18 cellular contexts compared by ENCODE assay signal in the genomic region with DNA sequence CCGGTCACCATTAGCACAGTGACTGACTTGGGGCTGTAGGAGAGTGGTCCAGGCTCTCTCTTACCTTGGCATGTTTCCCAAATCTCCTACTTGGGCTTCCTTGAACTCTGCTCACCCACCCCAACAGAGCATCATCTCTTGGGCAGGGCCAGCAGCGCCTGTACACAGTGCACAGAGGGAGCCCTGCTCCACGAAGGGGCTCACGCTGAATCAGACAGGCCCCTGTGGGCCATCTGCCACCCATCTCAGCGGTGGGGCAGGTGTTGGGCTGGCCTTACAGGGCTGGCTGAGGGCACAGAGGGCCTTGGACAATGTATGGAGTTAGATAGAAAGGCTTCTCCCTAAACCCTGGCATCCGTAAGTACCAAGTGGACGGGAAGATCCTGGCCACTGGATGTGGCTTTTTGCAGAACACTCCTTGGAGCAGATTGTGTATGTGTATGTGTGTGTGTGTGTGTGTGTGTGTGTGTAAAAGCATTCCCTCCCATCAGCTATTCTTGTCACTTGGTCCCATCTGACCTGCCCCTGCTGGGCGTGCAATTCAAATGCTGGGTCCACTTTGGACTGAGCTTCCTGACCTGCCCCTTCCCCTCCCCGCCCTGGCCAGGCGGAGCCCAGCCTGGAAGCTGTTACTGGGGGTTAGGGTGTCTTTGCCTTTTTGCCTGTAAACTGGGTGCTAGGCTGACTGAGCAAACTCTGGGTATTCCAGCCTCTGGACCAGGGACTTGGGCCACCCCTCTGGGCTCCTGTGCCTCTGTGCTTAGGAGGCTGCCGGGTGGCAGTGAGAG. TPM values are rescaled to one million over a fixed set of nuclear protein-coding genes. Genes with fewer than 3 reads are reported as not detected.
DNase-seq lines count a peak whose midpoint lies in the region; ATAC-seq and TF ChIP-seq lines count a peak whose summit lies in the region.
"Had no signal": no experiment of that assay in that cellular context is flagged by ENCODE, and none has a peak within 500 bp of the region (broad histone marks: within the 10 kb centered on the region; RNA-seq: fewer than 3 reads in every experiment).

No MANE protein-coding gene starts in this region.

- no peaks in the 10 kb centered on the region for H3K23me2 ChIP-seq in H9 (ENCODE audit: insufficient read length, low read depth, low read length, poor library complexity, severe bottlenecking)

- H3K4me3 Mint-ChIP-seq in H9 (no peak overlapping the region), glutamatergic neuron (ENCODE audit: unreplicated experiment) (peak overlapping the region; percentile 47)
- H3K4me3 Mint-ChIP-seq: activated naive CD4-positive, alpha-beta T cell treated with anti-CD3 and anti-CD28 coated beads, Interleukin-2, amount 10 ng/mL, durations not matched to agents 7 days and 5 days had no signal

- H3K4ac ChIP-seq in H9 (ENCODE audit: low read depth, low read length) (no peak overlapping the region), IMR-90 (ENCODE audit: low read depth, low read length) (peak overlapping the region; percentile 98)

- no peak overlapping the region for H3T11ph ChIP-seq in H9 (ENCODE audit: low read length)

- H3K18ac ChIP-seq in H9 (ENCODE audit: insufficient read length, low read depth, low read length) = no peak overlapping the region
- H3K18ac ChIP-seq in IMR-90 (ENCODE audit: low read depth, low read length) = peak overlapping the region; percentile 0; the same call in 1 of the 2 replicates

- H3K9me1 ChIP-seq in IMR-90 (ENCODE audit: insufficient read depth, low read length) = peaks cover 26% of the 10 kb centered on the region

- intact Hi-C loops in IMR-90 (cut with micrococcal nuclease) (no loop called here), sciatic nerve (cut with DNase I) (no loop called here)

- in situ Hi-C loops in IMR-90 (cut with MboI; ENCODE audit: low sequenced_read_pairs) = no loop called here

- peaks cover 27 to 41% of the 10 kb centered on the region in 2 experiments for H3K4me1 Mint-ChIP-seq in H9
- peaks cover 44% of the 10 kb centered on the region for H3K4me1 Mint-ChIP-seq in glutamatergic neuron (ENCODE audit: low read depth, unreplicated experiment)
- H3K4me1 Mint-ChIP-seq: activated naive CD4-positive, alpha-beta T cell treated with anti-CD3 and anti-CD28 coated beads, Interleukin-2, amount 10 ng/mL, durations not matched to agents 7 days and 5 days had no signal

- no peak overlapping the region for H2BK20ac ChIP-seq in H9 (ENCODE audit: low read depth, low read length, poor library complexity, severe bottlenecking)
- peak overlapping the region; percentile 77 for H2BK20ac ChIP-seq in IMR-90 (ENCODE audit: low read depth, low read length)

- H3K4me2 ChIP-seq in H9 (ENCODE audit: insufficient read depth, insufficient read length, low read length) = no peak overlapping the region
- no peak overlapping the region for H3K4me2 ChIP-seq in IMR-90 (ENCODE audit: low read depth, low read length)

- H3K9me3 ChIP-seq in H9 (ENCODE audit: control insufficient read depth, low read depth, low read length) = no peaks in the 10 kb centered on the region
- no peaks in the 10 kb centered on the region for H3K9me3 ChIP-seq in IMR-90 (ENCODE audit: control insufficient read depth, insufficient read depth, low read length)
- H3K9me3 ChIP-seq: neutrophil, right lobe of liver had no signal

- H2BK120ac ChIP-seq in H9 (ENCODE audit: low read depth, low read length, poor library complexity, severe bottlenecking) (no peak overlapping the region), IMR-90 (ENCODE audit: low read depth, low read length) (peak overlapping the region; percentile 94)

- H2AK9ac ChIP-seq in IMR-90 (replicated peaks; ENCODE audit: low read depth, low read length, poor library complexity) = peak overlapping the region; percentile 89

- no peak overlapping the region for H4K5ac ChIP-seq in H9 (ENCODE audit: insufficient read length, low read depth, low read length)
- H4K5ac ChIP-seq in IMR-90 (ENCODE audit: low read depth, low read length) = no peak overlapping the region; the same call in 1 of the 2 replicates

- no peaks in the 10 kb centered on the region for H3K36me3 ChIP-seq in IMR-90 (ENCODE audit: control insufficient read depth, insufficient read depth, low read length)
- H3K36me3 ChIP-seq: neutrophil, right lobe of liver had no signal

- H4K8ac ChIP-seq in H9 (replicated peaks; ENCODE audit: insufficient read length, low read depth, low read length) = no peak overlapping the region
- H4K8ac ChIP-seq in IMR-90 (ENCODE audit: low read depth in 2 of 2, low read length in 2 of 2) = peak overlapping the region; percentile 83 to 92; a peak in 2 of 4 replicates

- H3K27me3 Mint-ChIP-seq in H9 (ENCODE audit: low read depth) (peaks cover 3% of the 10 kb centered on the region; the same call in 1 of the 2 replicates), glutamatergic neuron (ENCODE audit: unreplicated experiment) (peaks cover 8% of the 10 kb centered on the region)
- H3K27me3 Mint-ChIP-seq: activated naive CD4-positive, alpha-beta T cell treated with anti-CD3 and anti-CD28 coated beads, Interleukin-2, amount 10 ng/mL, durations not matched to agents 7 days and 5 days had no signal

- POLR2A ChIA-PET in IMR-90 (lab: Charles Lee; ENCODE audit: unreplicated experiment) = no interaction called here

- no TSS peak for BruUV-seq in IMR-90 (replicated peaks; lab: Mats Ljungman, UMichigan)

- ATAC-seq in IMR-90 (ENCODE audit: low read depth) (no peak), sciatic nerve (no peak), GM18502 (IDR thresholded peaks at IDR 0.05; ENCODE audit: poor library complexity, unreplicated experiment) (no peak), GM21447 (IDR thresholded peaks at IDR 0.05; ENCODE audit: unreplicated experiment) (no peak)
- no peak for ATAC-seq in activated naive CD4-positive, alpha-beta T cell treated with anti-CD3 and anti-CD28 coated beads, Interleukin-2, amount 50 U/mL, for 72 hours
- ATAC-seq: GM12878 had no signal

- H3K4me3 ChIP-seq in IMR-90 (ENCODE audit: insufficient read depth, low read depth, low read length) = no peak overlapping the region
- H3K4me3 ChIP-seq: GM12878, right lobe of liver had no signal

- peaks cover 0 to 6% (median 1%) of the 10 kb centered on the region in 3 experiments; a peak in 3 of 7 replicates for H3K36me3 Mint-ChIP-seq in H9 (ENCODE audit: insufficient read depth in 1 of 3, low read depth in 3 of 3)
- no peaks in the 10 kb centered on the region for H3K36me3 Mint-ChIP-seq in glutamatergic neuron (ENCODE audit: unreplicated experiment)
- H3K36me3 Mint-ChIP-seq in activated naive CD4-positive, alpha-beta T cell treated with anti-CD3 and anti-CD28 coated beads, Interleukin-2, amount 50 U/mL, for 72 hours = no peaks in the 10 kb centered on the region
- H3K36me3 Mint-ChIP-seq: activated naive CD4-positive, alpha-beta T cell treated with anti-CD3 and anti-CD28 coated beads, Interleukin-2, amount 10 ng/mL, durations not matched to agents 7 days and 5 days had no signal

- WGBS in H9 (ENCODE audit: extremely low coverage, insufficient read length, low lambda C conversion rate) = no CpG with 5 or more reads among the region's 11 CpGs
- WGBS in IMR-90 (ENCODE audit: extremely low coverage in 2 of 2, insufficient read length in 1 of 2), 2 experiments = 100% methylated on average over 1 of the region's 11 CpGs; no CpG with 5 or more reads in 1 of the 2 experiments

- H3K56ac ChIP-seq in H9 (ENCODE audit: insufficient read length, low read depth, low read length) = no peak overlapping the region
- no peak overlapping the region for H3K56ac ChIP-seq in IMR-90 (ENCODE audit: extremely low read depth, insufficient read depth, low read length)

- H3K27ac Mint-ChIP-seq in H9 = peak overlapping the region in 2 of 3 experiments; percentile 5 to 27; a peak in 2 of 7 replicates
- peak overlapping the region; percentile 89 for H3K27ac Mint-ChIP-seq in glutamatergic neuron (ENCODE audit: unreplicated experiment)
- H3K27ac Mint-ChIP-seq in activated naive CD4-positive, alpha-beta T cell treated with anti-CD3 and anti-CD28 coated beads, Interleukin-2, amount 50 U/mL, for 72 hours = no peak overlapping the region
- H3K27ac Mint-ChIP-seq: activated naive CD4-positive, alpha-beta T cell treated with anti-CD3 and anti-CD28 coated beads, Interleukin-2, amount 10 ng/mL, durations not matched to agents 7 days and 5 days had no signal

- H3K79me1 ChIP-seq in H9 (ENCODE audit: insufficient read depth, low read depth, low read length, poor library complexity, severe bottlenecking) = no peaks in the 10 kb centered on the region
- H3K79me1 ChIP-seq in IMR-90 (ENCODE audit: low read depth in 1 of 2, low read length in 2 of 2) = peaks cover 0 to 17% of the 10 kb centered on the region in 2 experiments; a peak in 1 of 4 replicates

- H3K27ac ChIP-seq in H9 (ENCODE audit: insufficient read length, low read depth, low read length) (no peak overlapping the region), IMR-90 (ENCODE audit: insufficient read depth, low read length) (peak overlapping the region; percentile 64; the same call in 1 of the 2 replicates)
- H3K27ac ChIP-seq: neutrophil, right lobe of liver had no signal

- TF ChIP-seq CTCF in H9 (conservative IDR thresholded peaks at IDR 0.05) (no peak), IMR-90 (conservative IDR thresholded peaks at IDR 0.05; ENCODE audit: low read depth, low read length) (no peak), glutamatergic neuron (IDR thresholded peaks at IDR 0.05; ENCODE audit: partially characterized antibody, unreplicated experiment) (no peak)

- no peak overlapping the region for H3K23ac ChIP-seq in H9 (ENCODE audit: insufficient read length, low read depth, low read length)
- H3K23ac ChIP-seq in IMR-90 (ENCODE audit: low read depth, low read length) = peak overlapping the region; percentile 18; the same call in 1 of the 2 replicates

- H4K91ac ChIP-seq in H9 (ENCODE audit: insufficient read length, low read depth, low read length) (no peak overlapping the region), IMR-90 (ENCODE audit: insufficient read depth, low read depth, low read length) (peak overlapping the region; percentile 78)

- H2AK5ac ChIP-seq in H9 (ENCODE audit: insufficient read length, low read length) (no peak overlapping the region), IMR-90 (ENCODE audit: low read depth, low read length) (peak overlapping the region; percentile 87)

- no peak overlapping the region for H2AFZ ChIP-seq in H9 (ENCODE audit: low read length)
- H2AFZ ChIP-seq in IMR-90 (replicated peaks; ENCODE audit: low read length, poor library complexity) = peak overlapping the region; percentile 70

- H3K79me2 ChIP-seq in H9 (ENCODE audit: insufficient read depth, low read length) = no peaks in the 10 kb centered on the region

- H3K14ac ChIP-seq in H9 (ENCODE audit: insufficient read depth, low read length) = no peak overlapping the region
- H3K14ac ChIP-seq in IMR-90 (replicated peaks; ENCODE audit: low read depth, low read length) = peak overlapping the region; percentile 88; the same call in 1 of the 2 replicates

- H2BK12ac ChIP-seq in H9 (ENCODE audit: insufficient read length, low read depth, low read length) = no peak overlapping the region

- TF ChIP-seq POLR2A in IMR-90 (IDR thresholded peaks at IDR 0.05; ENCODE audit: low read depth, low read length) = no peak

- H3K27me3 ChIP-seq in H9 (ENCODE audit: insufficient read depth, low read length) (no peaks in the 10 kb centered on the region), IMR-90 (ENCODE audit: control insufficient read depth, insufficient read depth, low read length) (no peaks in the 10 kb centered on the region)
- H3K27me3 ChIP-seq: neutrophil, right lobe of liver had no signal

- H4K20me1 ChIP-seq in H9 (ENCODE audit: control insufficient read depth, insufficient read depth, insufficient read length) (no peaks in the 10 kb centered on the region), IMR-90 (ENCODE audit: insufficient read depth, low read length) (no peaks in the 10 kb centered on the region)

- no peaks in the 10 kb centered on the region for H3K9me3 Mint-ChIP-seq in H9
- peaks cover 4% of the 10 kb centered on the region for H3K9me3 Mint-ChIP-seq in glutamatergic neuron (ENCODE audit: unreplicated experiment)
- H3K9me3 Mint-ChIP-seq in activated naive CD4-positive, alpha-beta T cell treated with anti-CD3 and anti-CD28 coated beads, Interleukin-2, amount 50 U/mL, for 72 hours = no peaks in the 10 kb centered on the region
- H3K9me3 Mint-ChIP-seq: activated naive CD4-positive, alpha-beta T cell treated with anti-CD3 and anti-CD28 coated beads, Interleukin-2, amount 10 ng/mL, durations not matched to agents 7 days and 5 days had no signal

- H2BK5ac ChIP-seq in H9 (ENCODE audit: insufficient read length, low read length) (no peak overlapping the region), IMR-90 (ENCODE audit: low read depth, low read length, poor library complexity, severe bottlenecking) (peak overlapping the region; percentile 54)

- DNase-seq in H9 = no peak
- DNase-seq in IMR-90 = no peak
- DNase-seq in glutamatergic neuron = no peak
- DNase-seq in sciatic nerve (ENCODE audit: low spot score) = peak; percentile 55
- no peak for DNase-seq in activated naive CD4-positive, alpha-beta T cell treated with anti-CD3 and anti-CD28 coated beads, Interleukin-2, amount 50 U/mL, for 72 hours (ENCODE audit: low spot score in 2 of 2)
- DNase-seq: activated CD4-positive, alpha-beta T cell treated with anti-CD3 and anti-CD28 coated beads, Interleukin-2, amount 50 U/mL, for 48 hours; activated naive CD4-positive, alpha-beta T cell treated with anti-CD3 and anti-CD28 coated beads, Interleukin-2, amount 10 ng/mL, durations not matched to agents 7 days and 5 days; activated T-cell treated with anti-CD3 and anti-CD28 coated beads, Interleukin-2, amount 50 U/mL, for 1 hour; Calu3; dermis blood vessel endothelial cell; erythroblast; GDM1; NCI-H748 treated with DMSO at 0.1 percent for 48 hours; right lobe of liver had no signal

- CTCF ChIA-PET in IMR-90 (lab: Yijun Ruan, JAX) = interaction anchor here (0.7 kb wide), 1 partner anchor 16 kb away, joined by 4 read pairs; no protein-coding TSS in a partner anchor

- peaks cover 3% of the 10 kb centered on the region; the same call in 1 of the 2 replicates for H3K4me1 ChIP-seq in H9 (ENCODE audit: insufficient read depth, low read length)
- H3K4me1 ChIP-seq in IMR-90 (ENCODE audit: control insufficient read depth, insufficient read depth, low read length) = peaks cover 33% of the 10 kb centered on the region
- H3K4me1 ChIP-seq: right lobe of liver had no signal

- H2BK15ac ChIP-seq in H9 (ENCODE audit: low read depth, low read length) (no peak overlapping the region), IMR-90 (ENCODE audit: low read depth, low read length) (peak overlapping the region; percentile 91; the same call in 2 of the 3 replicates)

- no peak for TF ChIP-seq RAD21 in IMR-90 (IDR thresholded peaks at IDR 0.05; ENCODE audit: low read length)

- H3K9ac ChIP-seq in H9 (ENCODE audit: extremely low read depth, insufficient read length, low read length) (no peak overlapping the region), IMR-90 (ENCODE audit: low read depth, low read length) (no peak overlapping the region)

- dilution Hi-C loops in IMR-90 (cut with HindIII; ENCODE audit: low sequenced_read_pairs, unreplicated experiment) = no loop called here

RNA-seq across cellular contexts. Expression of a gene that starts 25.0 kb away (rescaled TPM):
- 27.1 and 28.2 TPM in 2 replicates for total RNA-seq in H9 (2021)
- total RNA-seq in IMR-90 (2012; rRNA removed) = 14.3 and 16.1 TPM in 2 replicates
- polyA plus RNA-seq in IMR-90 (2012; rRNA removed) = 25.6 and 25.8 TPM in 2 replicates
- polyA plus RNA-seq in IMR-90 (2012; cell fraction: cytosol; rRNA removed) = 15.5 and 25.9 TPM in 2 replicates
- 8.9 and 13.7 TPM in 2 replicates for polyA plus RNA-seq in IMR-90 (2012; cell fraction: nucleus; rRNA removed; ENCODE audit: low replicate concordance)
- total RNA-seq in glutamatergic neuron (ENCODE audit: unreplicated experiment) = 124 TPM
- 98.8 TPM for total RNA-seq in sciatic nerve
- 1 to 10 TPM; 1.1 to 1.8 TPM for total RNA-seq in activated naive CD4-positive, alpha-beta T cell treated with anti-CD3 and anti-CD28 coated beads, Interleukin-2, amount 50 U/mL, for 72 hours

Comparison
In these comparisons a context has a peak if more than half of its experiments do, and no peak if none do; other contexts are left out.
1. H3K27ac Mint-ChIP-seq: peak in H9 (2 of 3) and glutamatergic neuron (single experiment); none in activated naive CD4-positive, alpha-beta T cell treated with anti-CD3 and anti-CD28 coated beads, Interleukin-2, amount 50 U/mL, for 72 hours (0 of 2).